ENCODE assay signal across 12 cellular contexts in genomic region chr7:130649004-130649790, GRCh38. TPM values are rescaled to one million over a fixed set of nuclear protein-coding genes. Genes with fewer than 3 reads are reported as not detected.
DNase-seq lines count a peak whose midpoint lies in the region; ATAC-seq, FAIRE-seq and TF ChIP-seq lines count a peak whose summit lies in the region.
"Had no signal": no experiment of that assay in that cellular context is flagged by ENCODE, and none has a peak within 500 bp of the region (broad histone marks: within the 10 kb centered on the region; RNA-seq: fewer than 3 reads in every experiment).

No MANE protein-coding gene starts in this region.

- intact Hi-C loops in MCF 10A (cut with micrococcal nuclease), result no loop called here

- H3K4me1 ChIP-seq in endodermal cell (ENCODE audit: control insufficient read depth, insufficient read depth, low read length), result no peaks in the 10 kb centered on the region
- H3K4me1 ChIP-seq: prostate gland had no signal

- no peak overlapping the region for H3K4me3 ChIP-seq in endodermal cell (ENCODE audit: low read length)
- H3K4me3 ChIP-seq: prostate gland had no signal

- peak; percentile 52 for ATAC-seq in GM21515 (IDR thresholded peaks at IDR 0.05; ENCODE audit: unreplicated experiment)
- ATAC-seq: esophagus mucosa had no signal

- POLR2A ChIA-PET in GM10248 (lab: Yijun Ruan, JAX) (no interaction called here), MCF 10A (lab: Yijun Ruan, JAX) (interaction anchor here (0.6 kb wide), 1 partner anchor 75 kb away, joined by 3 read pairs; no protein-coding TSS in a partner anchor)

- no peak overlapping the region for H3K9ac ChIP-seq in endodermal cell (ENCODE audit: extremely low read depth, low read length, poor library complexity, severe bottlenecking)

- H3K36me3 ChIP-seq in endodermal cell (ENCODE audit: control insufficient read depth, insufficient read depth, low read length), result peaks cover 46% of the 10 kb centered on the region
- H3K36me3 ChIP-seq: prostate gland had no signal

- H3K36me3 Mint-ChIP-seq in MCF 10A (ENCODE audit: insufficient read depth, unreplicated experiment) (peaks cover 20% of the 10 kb centered on the region), endodermal cell (ENCODE audit: low read depth) (peaks cover 59% of the 10 kb centered on the region)

- no TSS peak for BruUV-seq in MCF 10A (replicated peaks; lab: Mats Ljungman, UMichigan)

- WGBS in endodermal cell (ENCODE audit: insufficient coverage in 1 of 2, insufficient read length in 1 of 2), 2 experiments, result 90 to 96% methylated on average over 4 of the region's 4 CpGs

- H3K9me3 Mint-ChIP-seq in MCF 10A (ENCODE audit: unreplicated experiment), result no peaks in the 10 kb centered on the region
- peaks cover 10% of the 10 kb centered on the region for H3K9me3 Mint-ChIP-seq in endodermal cell

- H3K4me3 Mint-ChIP-seq in MCF 10A (ENCODE audit: unreplicated experiment) (no peak overlapping the region), endodermal cell (no peak overlapping the region)

- no peaks in the 10 kb centered on the region for H3K27me3 Mint-ChIP-seq in MCF 10A (ENCODE audit: insufficient read depth, unreplicated experiment)
- H3K27me3 Mint-ChIP-seq in endodermal cell (ENCODE audit: insufficient read depth), result no peaks in the 10 kb centered on the region

- H3K27ac ChIP-seq in endodermal cell (ENCODE audit: low read depth, low read length), result no peak overlapping the region
- H3K27ac ChIP-seq: prostate gland had no signal

- H3K4me1 Mint-ChIP-seq in MCF 10A (ENCODE audit: insufficient read depth, unreplicated experiment), result no peaks in the 10 kb centered on the region
- H3K4me1 Mint-ChIP-seq in endodermal cell, result no peaks in the 10 kb centered on the region

- TF ChIP-seq CTCF in GM10248 (IDR thresholded peaks at IDR 0.05; ENCODE audit: control extremely low read depth, extremely low read depth, low read depth, missing control alignments) (no peak), D721Med (IDR thresholded peaks at IDR 0.05; ENCODE audit: insufficient read depth, missing control alignments) (no peak), MCF 10A (IDR thresholded peaks at IDR 0.05; ENCODE audit: unreplicated experiment) (no peak), endodermal cell (conservative IDR thresholded peaks at IDR 0.05) (no peak)

- CTCF ChIA-PET in GM10248 (lab: Yijun Ruan, JAX) (no interaction called here), MCF 10A (lab: Yijun Ruan, JAX) (interaction anchor here (0.9 kb wide), 1 partner anchor 42 kb away, joined by 6 read pairs; no protein-coding TSS in a partner anchor)

- peaks cover 15% of the 10 kb centered on the region for H3K9me3 ChIP-seq in endodermal cell (ENCODE audit: control insufficient read depth, low read length)
- H3K9me3 ChIP-seq: prostate gland had no signal

- FAIRE-seq in RCC 7860 (lab: Jason Lieb, UNC) (peak; percentile 35), D721Med (lab: Jason Lieb, UNC) (no peak)

- H3K27ac Mint-ChIP-seq in MCF 10A (ENCODE audit: low read depth, unreplicated experiment) (no peak overlapping the region), endodermal cell (no peak overlapping the region)

- DNase-seq in GM10248 (ENCODE audit: extremely low spot score) (peak; percentile 49), RCC 7860 (ENCODE audit: low spot score) (peak; percentile 48), hepatic stellate cell (ENCODE audit: low spot score) (peak; percentile 59), D721Med (ENCODE audit: insufficient read length, low spot score) (no peak), MCF 10A (ENCODE audit: unreplicated experiment) (no peak), endodermal cell (no peak)
- no peak for DNase-seq in NK-92 treated with Interleukin-12 subunit alpha and Interleukin-12 subunit beta, amount 100 ng/mL, for 24 hours (lab: John Stamatoyannopoulos, UW)
- DNase-seq: NCI-H1436 treated with DMSO at 0.1 percent for 48 hours had no signal

- H3K27me3 ChIP-seq in endodermal cell (ENCODE audit: control insufficient read depth, insufficient read depth, low read length, poor library complexity, severe bottlenecking), result no peaks in the 10 kb centered on the region

RNA-seq across cellular contexts. Expression of gene COPG2, which starts 19.4 kb away (rescaled TPM):
- 24.1 and 24.7 TPM in 2 replicates for total RNA-seq in MCF 10A (2022)
- total RNA-seq in endodermal cell, result 10 to 100 TPM; 74.3 to 76.3 TPM
- polyA plus RNA-seq in endodermal cell (2013, experiment 1 of 2), result 85.1 TPM
- polyA plus RNA-seq in endodermal cell (2013, experiment 2 of 2), result 79.6 TPM

RNA-seq across cellular contexts. Expression of gene TSGA13, which starts 37.1 kb away (rescaled TPM):
- total RNA-seq in MCF 10A (2022), result not detected in 2 replicates
- total RNA-seq in endodermal cell, result not detected
- polyA plus RNA-seq in endodermal cell (2013, experiment 1 of 2), result not detected
- not detected for polyA plus RNA-seq in endodermal cell (2013, experiment 2 of 2)
- total RNA-seq: esophagus mucosa, temporal lobe had no signal

Comparison
In these comparisons a context has a peak if more than half of its experiments do, and no peak if none do; other contexts are left out.
1. DNase-seq: peak in GM10248 (single experiment), RCC 7860 (single experiment) and hepatic stellate cell (single experiment); none in NK-92 treated with Interleukin-12 subunit alpha and Interleukin-12 subunit beta, amount 100 ng/mL, for 24 hours (single experiment), D721Med (single experiment), MCF 10A (single experiment) and endodermal cell (single experiment).